ENCODE assay signal across 8 cellular contexts in the genomic region with DNA sequence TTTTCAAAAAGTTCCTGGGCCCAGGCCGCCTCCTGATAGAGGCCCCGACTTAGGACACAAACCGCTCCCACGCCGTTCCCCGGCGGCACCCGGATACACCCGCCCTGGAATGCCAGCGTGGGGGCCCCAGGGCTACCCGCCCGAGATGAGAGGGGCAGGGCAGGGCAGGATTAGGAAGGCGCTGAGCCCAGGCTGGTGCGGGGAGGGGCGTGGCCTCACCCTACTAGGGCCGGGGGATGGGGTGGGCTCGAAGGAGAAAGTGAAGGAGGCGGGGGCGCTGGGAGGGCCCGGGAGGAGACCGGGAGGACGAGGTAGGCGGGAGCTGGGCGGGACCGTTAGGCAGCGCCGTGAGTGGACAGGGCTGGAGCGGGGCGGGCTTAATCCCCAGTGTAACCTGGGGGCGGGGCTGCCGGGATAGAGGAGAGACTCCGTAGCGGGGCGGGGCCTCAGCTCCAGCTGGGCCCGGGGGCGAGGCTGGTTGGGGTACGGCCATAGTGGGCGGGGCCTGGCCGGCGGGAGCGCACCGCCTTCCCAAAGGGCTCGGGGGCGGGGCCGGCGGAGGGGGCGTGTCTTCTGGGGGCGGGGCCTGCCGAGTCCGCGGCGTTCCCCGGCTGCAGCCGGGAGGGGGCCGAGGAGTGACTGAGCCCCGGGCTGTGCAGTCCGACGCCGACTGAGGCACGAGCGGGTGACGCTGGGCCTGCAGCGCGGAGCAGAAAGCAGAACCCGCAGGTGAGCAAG. TPM values are rescaled to one million over a fixed set of nuclear protein-coding genes. Genes with fewer than 3 reads are reported as not detected.
DNase-seq lines count a peak whose midpoint lies in the region; ATAC-seq, FAIRE-seq and TF ChIP-seq lines count a peak whose summit lies in the region.

Gene CD82 (plus strand): TSS at position 656 of the 738 bp plus-strand sequence. CDS start 29,000 bp downstream, outside the sequence.

- H2AFZ ChIP-seq in keratinocyte (ENCODE audit: control insufficient read depth, low read length) = peak within 1 kb of the TSS; percentile 42

- peaks cover 4% of the 10 kb centered on the region for H3K9me1 ChIP-seq in keratinocyte (ENCODE audit: control insufficient read depth, extremely low read depth, insufficient read depth, low read length)

- TF ChIP-seq CTCF in keratinocyte (optimal IDR thresholded peaks at IDR 0.05 in 1 of 3, IDR thresholded peaks at IDR 0.05 in 1 of 3, conservative IDR thresholded peaks at IDR 0.05 in 1 of 3; ENCODE audit: extremely low read depth in 1 of 3, insufficient read depth in 2 of 3, low read length in 3 of 3) = peak in 2 of 3 experiments; percentile 37 to 39

- no peaks in the 10 kb centered on the region for H3K27me3 ChIP-seq in keratinocyte (ENCODE audit: control insufficient read depth, extremely low read depth, insufficient read depth, low read length)

- peak within 1 kb of the TSS; percentile 94 for H3K9ac ChIP-seq in keratinocyte (ENCODE audit: control insufficient read depth, extremely low read depth, insufficient read depth, low read length)

- H3K4me3 ChIP-seq in keratinocyte (ENCODE audit: control insufficient read depth in 2 of 3, extremely low read depth in 1 of 3, insufficient read depth in 2 of 3, low read depth in 1 of 3, low read length in 3 of 3) = peak within 1 kb of the TSS; percentile 82 to 93 (median 90)

- H3K36me3 ChIP-seq in keratinocyte (ENCODE audit: control insufficient read depth in 2 of 2, extremely low read depth in 1 of 2, insufficient read depth in 2 of 2, low read length in 2 of 2) = peaks cover 1 to 4% of the 10 kb centered on the region in 2 experiments

- no peaks in the 10 kb centered on the region for H3K9me3 ChIP-seq in keratinocyte (ENCODE audit: control insufficient read depth, low read depth, low read length)

- peaks cover 82% of the 10 kb centered on the region for H3K4me1 ChIP-seq in keratinocyte (ENCODE audit: control insufficient read depth, extremely low read depth, insufficient read depth, low read length)

- H3K27ac ChIP-seq in keratinocyte (ENCODE audit: control insufficient read depth, insufficient read depth, low read length) = peak within 1 kb of the TSS; percentile 99

- DNase-seq in AML-193 (lab: John Stamatoyannopoulos, UW) (peak; percentile 92 to 93), NCI-H446 (lab: John Stamatoyannopoulos, UW) (peak; percentile 99 to 100), cerebellar cortex (ENCODE audit: low spot score) (peak; percentile 95), keratinocyte (ENCODE audit: low read depth, low spot score) (peak; percentile 79)
- DNase-seq in stimulated activated CD4-positive, alpha-beta T cell treated with anti-CD3 and anti-CD28 coated beads, Interleukin-15, amount 100 ng/mL, for 1 hour (ENCODE audit: low read depth in 1 of 2, low spot score in 1 of 2) = peak; percentile 96

- dilution Hi-C loops in keratinocyte (cut with MboI; ENCODE audit: extremely low pct_ligation_motif_present, low sequenced_read_pairs) = no loop called here

- H4K20me1 ChIP-seq in keratinocyte (ENCODE audit: control insufficient read depth, extremely low read depth, insufficient read depth, low read length) = no peaks in the 10 kb centered on the region

- no peak for FAIRE-seq in keratinocyte (lab: Jason Lieb, UNC)

- ATAC-seq in GM19035 (IDR thresholded peaks at IDR 0.05; ENCODE audit: unreplicated experiment) (peak; percentile 76), HG03354 (IDR thresholded peaks at IDR 0.05; ENCODE audit: poor library complexity, severe bottlenecking, unreplicated experiment) (peak; percentile 78)
- peak; percentile 77 to 82 for ATAC-seq in activated CD4-positive, CD25-positive, alpha-beta regulatory T cell treated with anti-CD3 and anti-CD28 coated beads, Interleukin-2, amount 50 U/mL, for 24 hours

- peak within 1 kb of the TSS; percentile 97 for H3K4me2 ChIP-seq in keratinocyte (ENCODE audit: control insufficient read depth, extremely low read depth, insufficient read depth, low read depth, low read length)

- peaks cover 40% of the 10 kb centered on the region for H3K79me2 ChIP-seq in keratinocyte (ENCODE audit: control insufficient read depth, insufficient read depth, low read length)

RNA-seq across cellular contexts. Expression of gene CD82, which starts in this region (rescaled TPM):
- 118 to 209 TPM (median 204 TPM) in 3 replicates for polyA plus RNA-seq in keratinocyte
- polyA plus RNA-seq in keratinocyte (2011; ENCODE audit: low read depth) = 32.3 TPM
- 54.2 and 96.1 TPM in 2 replicates for polyA plus RNA-seq in keratinocyte (2011; cell fraction: cytosol; rRNA removed)
- 291 and 302 TPM in 2 replicates for polyA plus RNA-seq in keratinocyte (2011; cell fraction: nucleus; rRNA removed)
- 102 and 180 TPM in 2 replicates for polyA plus RNA-seq in keratinocyte (2012; ENCODE audit: low replicate concordance)
- polyA minus RNA-seq in keratinocyte = 136 to 381 TPM (median 165 TPM) in 3 replicates
- 148 TPM for polyA minus RNA-seq in keratinocyte (2011; cell fraction: cytosol; rRNA and poly(A)+ RNA removed)
- 171 and 244 TPM in 2 replicates for polyA minus RNA-seq in keratinocyte (2011; cell fraction: nucleus; rRNA and poly(A)+ RNA removed)

Comparison
In these comparisons a context has a peak if more than half of its experiments do, and no peak if none do; other contexts are left out.
1. Peak in every context shown above with its lines: DNase-seq, ATAC-seq, H3K4me3 ChIP-seq and H3K27ac ChIP-seq.